ENCODE assay signal across 8 cellular contexts in the genomic region with DNA sequence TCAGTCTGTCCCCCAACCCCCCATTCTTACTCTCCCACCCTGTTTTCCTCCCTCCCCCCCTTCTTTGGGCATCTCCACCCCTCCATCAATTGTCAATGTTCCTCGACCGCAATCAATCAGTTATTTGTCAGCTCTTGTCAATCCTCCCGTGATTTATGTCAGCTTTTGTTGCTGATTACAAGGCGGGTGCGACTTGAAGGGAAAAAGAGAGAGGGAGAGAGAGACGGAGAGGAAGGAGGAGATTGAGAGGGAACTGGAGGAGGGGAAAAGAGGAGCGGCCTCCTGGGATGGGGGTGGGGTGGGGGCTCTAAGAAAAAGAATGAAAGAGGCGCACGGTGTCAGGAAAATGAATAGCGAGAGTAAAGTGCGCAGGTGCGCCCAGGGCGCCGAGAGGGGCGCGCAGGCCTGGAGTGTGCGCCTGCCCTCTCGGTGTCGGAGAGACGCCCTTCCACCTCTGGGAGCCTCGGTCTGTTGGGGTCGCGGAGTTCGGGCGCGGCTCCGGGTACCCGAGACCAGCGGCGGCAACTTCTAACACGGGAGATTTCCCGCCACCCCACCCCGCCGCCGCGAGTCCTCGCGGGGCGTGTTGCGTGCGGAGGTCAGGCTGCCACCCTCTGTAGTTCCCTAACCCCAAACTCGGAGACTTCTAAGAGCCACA. TPM values are rescaled to one million over a fixed set of nuclear protein-coding genes. Genes with fewer than 3 reads are reported as not detected.
DNase-seq lines count a peak whose midpoint lies in the region; ATAC-seq lines count a peak whose summit lies in the region.

No MANE protein-coding gene starts in this region.

- peak overlapping the region; percentile 88 for H3K27ac ChIP-seq in stomach smooth muscle (ENCODE audit: low read length)

- peak overlapping the region; percentile 94 to 96 for H3K4me3 ChIP-seq in stomach smooth muscle (ENCODE audit: low read length in 2 of 2)

- peaks cover 0 to 3% of the 10 kb centered on the region in 2 donors for H3K9me3 ChIP-seq in stomach smooth muscle (ENCODE audit: control insufficient read depth in 2 of 2, low read length in 2 of 2)

- DNase-seq in SIG-M5 treated with dmso at 0.1 percent for 504 hours (lab: John Stamatoyannopoulos, UW; ENCODE audit: unreplicated experiment) (peak; percentile 36), SIG-M5 (lab: John Stamatoyannopoulos, UW) (no peak), NCI-H2227 (lab: John Stamatoyannopoulos, UW; ENCODE audit: unreplicated experiment) (peak; percentile 89), T47D (ENCODE audit: low read depth in 1 of 2, low spot score in 1 of 2) (peak; percentile 23 to 62), left lobe of liver (ENCODE audit: low spot score) (peak; percentile 57), GM19240 (ENCODE audit: insufficient read length, low spot score) (no peak)
- no peak for DNase-seq in effector CD4-positive, alpha-beta T cell

- peak overlapping the region; percentile 80 to 90 for H3K9ac ChIP-seq in stomach smooth muscle (ENCODE audit: low read length in 2 of 2)

- no peaks in the 10 kb centered on the region for H3K36me3 ChIP-seq in stomach smooth muscle (ENCODE audit: control insufficient read depth in 2 of 2, insufficient read depth in 2 of 2, low read length in 2 of 2)

- peaks cover 43% of the 10 kb centered on the region for H3K4me1 ChIP-seq in stomach smooth muscle (ENCODE audit: control insufficient read depth, insufficient read depth, low read length)

- H3K27me3 ChIP-seq in stomach smooth muscle (ENCODE audit: control insufficient read depth in 1 of 2, insufficient read depth in 2 of 2, low read length in 2 of 2) = peaks cover 0 to 2% of the 10 kb centered on the region in 2 donors

- in situ Hi-C loops in T47D (cut with HindIII; ENCODE audit: low pct_unique_long_range_greater_than_20kb, low sequenced_read_pairs) = no loop called here

- ATAC-seq in left lobe of liver = peak; percentile 3

RNA-seq across cellular contexts. Expression of a gene that starts 1.1 kb away (rescaled TPM):
- total RNA-seq in left lobe of liver = 7.3 TPM

RNA-seq across cellular contexts. Expression of a gene that starts 28.8 kb away (rescaled TPM):
- total RNA-seq in left lobe of liver = 9.1 TPM

Comparison
In these comparisons a context has a peak if more than half of its experiments do, and no peak if none do; other contexts are left out.
1. DNase-seq: peak in SIG-M5 treated with dmso at 0.1 percent for 504 hours (single experiment), NCI-H2227 (single experiment), T47D (2 of 2) and left lobe of liver (single experiment); none in SIG-M5 (single experiment), GM19240 (single experiment) and effector CD4-positive, alpha-beta T cell (single experiment).